In the genomic region with DNA sequence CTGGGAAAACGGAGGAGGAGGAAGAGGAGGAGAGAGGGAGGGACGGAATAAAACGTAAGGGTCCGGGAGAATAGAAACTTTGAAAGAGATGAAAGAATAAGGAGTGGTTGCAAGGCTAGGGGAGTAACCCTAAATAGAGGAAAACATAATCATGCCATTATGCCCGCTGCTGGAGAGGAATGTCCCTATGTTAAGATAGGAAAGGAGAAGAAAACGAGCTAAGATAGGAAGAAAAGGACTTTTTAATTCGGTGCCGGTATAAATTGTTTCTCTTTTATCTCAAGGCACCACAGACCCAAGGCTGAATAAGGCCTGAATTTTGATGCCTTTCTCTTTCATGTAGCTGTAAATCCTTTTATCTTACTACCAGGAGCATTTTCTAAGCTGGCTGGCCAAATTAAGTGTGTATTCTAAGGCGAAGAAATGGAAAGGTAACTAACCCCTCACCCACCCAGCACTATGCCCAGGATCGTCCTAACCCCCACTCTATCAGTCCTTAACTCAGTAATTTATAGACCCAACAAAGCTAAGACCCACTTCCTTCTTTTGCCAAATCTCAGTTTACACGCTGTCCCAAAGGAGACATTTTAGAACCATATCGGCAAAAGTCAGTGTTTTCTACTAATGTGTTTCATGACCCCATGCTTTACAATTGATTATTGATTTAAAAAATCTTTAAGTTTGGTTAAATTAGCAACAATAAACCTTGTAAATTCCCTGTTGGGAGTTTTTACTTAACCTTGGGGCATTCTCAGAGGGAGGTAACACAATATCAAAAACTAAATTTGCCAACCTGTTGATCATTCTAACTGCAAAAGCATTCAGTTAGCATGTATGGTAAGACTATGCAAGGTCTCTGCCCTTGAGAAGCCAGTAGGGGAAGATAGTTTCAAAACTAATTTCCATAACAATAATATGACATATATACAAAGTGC, we compare ENCODE assay signal across 8 cellular contexts. TPM values are rescaled to one million over a fixed set of nuclear protein-coding genes. Genes with fewer than 3 reads are reported as not detected.
A peak's percentile ranks its signal among the peaks of the same experiment; 100 is the strongest.
DNase-seq lines count a peak whose midpoint lies in the region; ATAC-seq and TF ChIP-seq lines count a peak whose summit lies in the region.

No MANE protein-coding gene starts in this region.

- no peak for TF ChIP-seq EP300 in transverse colon (IDR thresholded peaks at IDR 0.05; ENCODE audit: low read depth)

- TF ChIP-seq RAD21 in liver (IDR thresholded peaks at IDR 0.05): no peak

- no peak for TF ChIP-seq CTCF in adrenal gland (IDR thresholded peaks at IDR 0.05)
- no peak for TF ChIP-seq CTCF in liver (IDR thresholded peaks at IDR 0.05; ENCODE audit: low read depth, low read length, missing input control)
- no peak for TF ChIP-seq CTCF in transverse colon (IDR thresholded peaks at IDR 0.05)

- DNase-seq in activated T-cell treated with anti-CD3 and anti-CD28 coated beads, Interleukin-2, amount 50 U/mL, for 72 hours: no peak
- DNase-seq in activated T-cell treated with anti-CD3 and anti-CD28 coated beads, Interleukin-2, amount 50 U/mL, for 48 hours: no peak
- DNase-seq in adrenal gland (no peak), transverse colon (no peak), putamen (ENCODE audit: low spot score) (no peak)
- no peak for DNase-seq in stimulated activated CD4-positive, alpha-beta T cell treated with anti-CD3 and anti-CD28 coated beads, Interleukin-2, amount 100 ng/mL, for 24 hours

- in situ Hi-C loops in transverse colon (cut with MboI; ENCODE audit: low pct_ligation_motif_present in 1 of 4, low pct_unique_long_range_greater_than_20kb in 1 of 4, low sequenced_read_pairs in 3 of 4): no loop called here

- peak overlapping the region; percentile 48 to 86 for H3K9ac ChIP-seq in liver (ENCODE audit: low read depth in 1 of 2, low read length in 2 of 2)

- H3K27me3 ChIP-seq in adrenal gland (no peaks in the 10 kb centered on the region), liver (ENCODE audit: control insufficient read depth in 4 of 4, insufficient read depth in 4 of 4, low read length in 3 of 4) (no peaks in the 10 kb centered on the region), transverse colon (no peaks in the 10 kb centered on the region)

- no peaks in the 10 kb centered on the region for H3K27me3 Mint-ChIP-seq in activated T-cell treated with anti-CD3 and anti-CD28 coated beads, Interleukin-2, amount 50 U/mL, for 72 hours (ENCODE audit: low read depth)

- TF ChIP-seq POLR2A in adrenal gland (IDR thresholded peaks at IDR 0.05): peak in 1 of 2 donors; percentile 69
- no peak for TF ChIP-seq POLR2A in transverse colon (IDR thresholded peaks at IDR 0.05)

- no peaks in the 10 kb centered on the region for H3K9me3 Mint-ChIP-seq in activated T-cell treated with anti-CD3 and anti-CD28 coated beads, Interleukin-2, amount 50 U/mL, for 72 hours

- no peak for ATAC-seq in activated T-cell treated with anti-CD3 and anti-CD28 coated beads, Interleukin-2, amount 50 U/mL, for 72 hours (replicated peaks in 1 of 2)
- no peak for ATAC-seq in GM18498 (IDR thresholded peaks at IDR 0.05; ENCODE audit: unreplicated experiment)

- 2 to 38% (median 16%) methylated on average over 12 of the region's 12 CpGs for WGBS in adrenal gland, 4 donors
- WGBS in liver: 5% methylated on average over 12 of the region's 12 CpGs
- 0 to 37% methylated on average over 4 to 12 of the region's 12 CpGs for WGBS in transverse colon (ENCODE audit: low coverage in 1 of 2), 2 donors

- peak overlapping the region; percentile 98 for H3K27ac Mint-ChIP-seq in activated T-cell treated with anti-CD3 and anti-CD28 coated beads, Interleukin-2, amount 50 U/mL, for 72 hours

- H3K4me1 ChIP-seq in adrenal gland (replicated peaks in 1 of 2) (no peaks in the 10 kb centered on the region), liver (ENCODE audit: control insufficient read depth in 4 of 4, insufficient read depth in 4 of 4, low read length in 3 of 4) (peaks cover 6 to 24% (median 18%) of the 10 kb centered on the region in 4 donors), transverse colon (peaks cover 0 to 26% (median 0%) of the 10 kb centered on the region in 4 donors)

- no peaks in the 10 kb centered on the region for H3K9me3 ChIP-seq in adrenal gland (replicated peaks in 1 of 3)
- H3K9me3 ChIP-seq in liver (ENCODE audit: control insufficient read depth in 4 of 4, low read length in 3 of 4): no peaks in the 10 kb centered on the region
- no peaks in the 10 kb centered on the region for H3K9me3 ChIP-seq in transverse colon

- peaks cover 11% of the 10 kb centered on the region for H3K4me1 Mint-ChIP-seq in activated T-cell treated with anti-CD3 and anti-CD28 coated beads, Interleukin-2, amount 50 U/mL, for 72 hours (ENCODE audit: low read depth)

- intact Hi-C loops in adrenal gland (cut with DNase I): no loop called here
- intact Hi-C loops in transverse colon (cut with DNase I; ENCODE audit: low total_unique reads): no loop called here

- H3K36me3 ChIP-seq in adrenal gland (replicated peaks in 1 of 2) (peaks cover 3 to 5% of the 10 kb centered on the region in 2 donors), liver (ENCODE audit: control insufficient read depth in 4 of 4, insufficient read depth in 3 of 4, low read depth in 1 of 4, low read length in 3 of 4) (peaks cover 0 to 2% (median 0%) of the 10 kb centered on the region in 4 donors), transverse colon (no peaks in the 10 kb centered on the region)

- H3K27ac ChIP-seq in adrenal gland: peak overlapping the region; percentile 46 to 98 (median 92)
- peak overlapping the region; percentile 94 to 98 for H3K27ac ChIP-seq in liver (ENCODE audit: low read depth in 1 of 2, low read length in 2 of 2)
- peak overlapping the region; percentile 93 to 99 (median 98) for H3K27ac ChIP-seq in transverse colon

- H3K36me3 Mint-ChIP-seq in activated T-cell treated with anti-CD3 and anti-CD28 coated beads, Interleukin-2, amount 50 U/mL, for 72 hours (ENCODE audit: insufficient read depth in 2 of 2): peaks cover 2 to 3% of the 10 kb centered on the region in 2 donors

- peak overlapping the region; percentile 94 to 100 for H3K4me3 Mint-ChIP-seq in activated T-cell treated with anti-CD3 and anti-CD28 coated beads, Interleukin-2, amount 50 U/mL, for 72 hours

- H3K4me3 ChIP-seq in adrenal gland: peak overlapping the region in 1 of 4 donors; percentile 60
- peak overlapping the region; percentile 51 to 83 (median 75) for H3K4me3 ChIP-seq in liver (ENCODE audit: low read depth in 1 of 3, low read length in 3 of 3)
- H3K4me3 ChIP-seq in transverse colon: peak overlapping the region; percentile 24 to 74 (median 56)

TF ChIP-seq in liver, 16 proteins besides CTCF, POLR2A, EP300 and RAD21:
- TF ChIP-seq, protein P1, sequence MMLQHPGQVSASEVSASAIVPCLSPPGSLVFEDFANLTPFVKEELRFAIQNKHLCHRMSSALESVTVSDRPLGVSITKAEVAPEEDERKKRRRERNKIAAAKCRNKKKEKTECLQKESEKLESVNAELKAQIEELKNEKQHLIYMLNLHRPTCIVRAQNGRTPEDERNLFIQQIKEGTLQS (IDR thresholded peaks at IDR 0.05): no peak
- TF ChIP-seq, protein P2, sequence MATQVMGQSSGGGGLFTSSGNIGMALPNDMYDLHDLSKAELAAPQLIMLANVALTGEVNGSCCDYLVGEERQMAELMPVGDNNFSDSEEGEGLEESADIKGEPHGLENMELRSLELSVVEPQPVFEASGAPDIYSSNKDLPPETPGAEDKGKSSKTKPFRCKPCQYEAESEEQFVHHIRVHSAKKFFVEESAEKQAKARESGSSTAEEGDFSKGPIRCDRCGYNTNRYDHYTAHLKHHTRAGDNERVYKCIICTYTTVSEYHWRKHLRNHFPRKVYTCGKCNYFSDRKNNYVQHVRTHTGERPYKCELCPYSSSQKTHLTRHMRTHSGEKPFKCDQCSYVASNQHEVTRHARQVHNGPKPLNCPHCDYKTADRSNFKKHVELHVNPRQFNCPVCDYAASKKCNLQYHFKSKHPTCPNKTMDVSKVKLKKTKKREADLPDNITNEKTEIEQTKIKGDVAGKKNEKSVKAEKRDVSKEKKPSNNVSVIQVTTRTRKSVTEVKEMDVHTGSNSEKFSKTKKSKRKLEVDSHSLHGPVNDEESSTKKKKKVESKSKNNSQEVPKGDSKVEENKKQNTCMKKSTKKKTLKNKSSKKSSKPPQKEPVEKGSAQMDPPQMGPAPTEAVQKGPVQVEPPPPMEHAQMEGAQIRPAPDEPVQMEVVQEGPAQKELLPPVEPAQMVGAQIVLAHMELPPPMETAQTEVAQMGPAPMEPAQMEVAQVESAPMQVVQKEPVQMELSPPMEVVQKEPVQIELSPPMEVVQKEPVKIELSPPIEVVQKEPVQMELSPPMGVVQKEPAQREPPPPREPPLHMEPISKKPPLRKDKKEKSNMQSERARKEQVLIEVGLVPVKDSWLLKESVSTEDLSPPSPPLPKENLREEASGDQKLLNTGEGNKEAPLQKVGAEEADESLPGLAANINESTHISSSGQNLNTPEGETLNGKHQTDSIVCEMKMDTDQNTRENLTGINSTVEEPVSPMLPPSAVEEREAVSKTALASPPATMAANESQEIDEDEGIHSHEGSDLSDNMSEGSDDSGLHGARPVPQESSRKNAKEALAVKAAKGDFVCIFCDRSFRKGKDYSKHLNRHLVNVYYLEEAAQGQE (IDR thresholded peaks at IDR 0.05): peak; percentile 0
TF ChIP-seq in liver: peak in this region for 1.

RNA-seq across cellular contexts. Expression of a gene that starts 1.1 kb away (rescaled TPM):
- total RNA-seq in activated T-cell treated with anti-CD3 and anti-CD28 coated beads, Interleukin-2, amount 50 U/mL, for 72 hours: 10 to 100 TPM; 51.4 to 54.3 TPM
- total RNA-seq in adrenal gland: 10 to 100 TPM; 29.0 to 55.3 (median 43.7) TPM
- 10 to 100 TPM; 24.7 to 47.0 (median 26.9) TPM for polyA plus RNA-seq in adrenal gland
- total RNA-seq in liver: 10 to 100 TPM; 17.5 to 24.9 TPM
- 1 to 10 TPM; 6.0 to 7.9 TPM for polyA plus RNA-seq in liver
- total RNA-seq in transverse colon: 10 to 100 TPM; 18.1 to 53.5 (median 30.8) TPM

RNA-seq across cellular contexts. Expression of a gene that starts 42.0 kb away (rescaled TPM):
- total RNA-seq in activated T-cell treated with anti-CD3 and anti-CD28 coated beads, Interleukin-2, amount 50 U/mL, for 72 hours: 10 to 100 TPM; 40.4 to 42.9 TPM
- 10 to 100 TPM in 7 of 8 donors, 1 to 10 TPM in 1; 8.2 to 45.6 (median 32.3) TPM for total RNA-seq in adrenal gland
- 10 to 100 TPM; 32.6 to 78.2 (median 38.5) TPM for polyA plus RNA-seq in adrenal gland
- 10 to 100 TPM; 12.1 to 17.2 TPM for total RNA-seq in liver
- 10 to 100 TPM; 32.9 to 56.1 TPM for polyA plus RNA-seq in liver
- total RNA-seq in transverse colon: 10 to 100 TPM in 2 of 4 donors, 1 to 10 TPM in 1, under 1 TPM in 1; 0.80 to 21.8 (median 10.4) TPM
